ENCODE assay signal across 20 cellular contexts in genomic region chr1:77134359-77134758, GRCh38.
"Had no signal": no experiment of that assay in that cellular context is flagged by ENCODE, and none has a peak within 500 bp of the region (broad histone marks: within the 10 kb centered on the region; RNA-seq: fewer than 3 reads in every experiment).

No MANE protein-coding gene starts in this region.

- H3K4me3 ChIP-seq: ascending aorta, coronary artery, mucosa of descending colon, spleen, transverse colon had no signal

- H3K9me3 ChIP-seq: ascending aorta, mucosa of descending colon, neutrophil, spleen, transverse colon had no signal

- H3K36me3 ChIP-seq: ascending aorta, neutrophil, spleen, transverse colon had no signal

- H3K27ac ChIP-seq: ascending aorta, coronary artery, epithelial cell of prostate, neutrophil, spleen, transverse colon had no signal

- ATAC-seq: activated CD8-positive, alpha-beta T cell treated with anti-CD3 and anti-CD28 coated beads, Interleukin-2, amount 10 ng/mL, durations not matched to agents 7 days and 5 days; left colon; mucosa of descending colon; naive thymus-derived CD8-positive, alpha-beta T cell; stimulated activated memory B cell treated with anti-CD40 and anti-IgM and Interleukin-4, amounts not matched to agents 10 μg/mL and 1 μg/mL and 100 μg/mL, for 72 hours; T-helper 17 cell; WTC11 had no signal

- H3K4me1 ChIP-seq: ascending aorta, spleen, transverse colon had no signal

- DNase-seq: activated CD4-positive, alpha-beta T cell treated with anti-CD3 and anti-CD28 coated beads for 48 hours; activated CD8-positive, alpha-beta memory T cell treated with anti-CD3 and anti-CD28 coated beads, Interleukin-2, amount 50 U/mL, for 48 hours; activated CD8-positive, alpha-beta T cell treated with anti-CD3 and anti-CD28 coated beads, Interleukin-2, amount 10 ng/mL, durations not matched to agents 7 days and 5 days; activated naive CD8-positive, alpha-beta T cell treated with anti-CD3 and anti-CD28 coated beads, Interleukin-2, amount 10 ng/mL, durations not matched to agents 7 days and 5 days; effector CD8-positive, alpha-beta T cell; left colon; mammary epithelial cell; mucosa of descending colon; naive thymus-derived CD8-positive, alpha-beta T cell; posterior cingulate gyrus; spleen; stimulated activated CD4-positive, alpha-beta T cell treated with anti-CD3 and anti-CD28 coated beads, Interleukin-1b, Interleukin-23, amount 100 ng/mL, for 48 hours; T-helper 17 cell; transverse colon had no signal

- H3K27me3 ChIP-seq: ascending aorta, neutrophil, spleen, transverse colon had no signal
